ENCODE assay signal across 31 cellular contexts in the genomic region with DNA sequence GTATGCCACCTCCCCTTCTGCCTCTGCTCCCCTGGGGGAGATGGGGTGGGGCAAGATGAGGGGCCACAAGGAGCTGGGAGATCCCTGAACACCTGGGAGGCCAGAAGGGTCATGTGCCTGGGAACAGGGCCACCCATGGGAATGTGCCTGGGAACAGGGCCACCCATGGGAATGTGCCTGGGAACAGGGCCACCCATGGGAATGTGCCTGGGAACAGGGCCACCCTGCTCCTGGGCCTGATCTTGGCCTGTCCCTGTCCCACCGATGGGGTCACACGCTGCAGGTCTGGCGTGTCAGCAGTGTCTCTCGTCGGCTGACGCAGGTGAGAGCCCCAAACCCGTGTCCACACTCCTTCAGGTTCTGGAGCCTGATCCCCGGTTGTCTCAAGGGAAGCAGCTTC. TPM values are rescaled to one million over a fixed set of nuclear protein-coding genes. Genes with fewer than 3 reads are reported as not detected.
"Had no signal": no experiment of that assay in that cellular context is flagged by ENCODE, and none has a peak within 500 bp of the region (broad histone marks: within the 10 kb centered on the region; RNA-seq: fewer than 3 reads in every experiment).

No MANE protein-coding gene starts in this region.

- H3K27me3 Mint-ChIP-seq: activated CD4-positive, alpha-beta memory T cell treated with anti-CD3 and anti-CD28 coated beads, Interleukin-2, amount 10 ng/mL, durations not matched to agents 7 days and 5 days; activated CD4-positive, alpha-beta T cell treated with anti-CD3 and anti-CD28 coated beads, Interleukin-2, amount 10 ng/mL, durations not matched to agents 7 days and 5 days; activated naive CD8-positive, alpha-beta T cell treated with anti-CD3 and anti-CD28 coated beads, Interleukin-2, amount 10 ng/mL, durations not matched to agents 7 days and 5 days had no signal

- H3K27ac ChIP-seq: adrenal gland, breast epithelium, KMS-11 had no signal

- ATAC-seq: Right ventricle myocardium inferior, SK-N-SH treated with all-trans-retinoic acid at 6 μM for 48 hours, WTC11 had no signal

- H3K9me3 Mint-ChIP-seq: activated CD4-positive, alpha-beta memory T cell treated with anti-CD3 and anti-CD28 coated beads, Interleukin-2, amount 10 ng/mL, durations not matched to agents 7 days and 5 days; activated CD4-positive, alpha-beta T cell treated with anti-CD3 and anti-CD28 coated beads, Interleukin-2, amount 10 ng/mL, durations not matched to agents 7 days and 5 days; activated naive CD8-positive, alpha-beta T cell treated with anti-CD3 and anti-CD28 coated beads, Interleukin-2, amount 10 ng/mL, durations not matched to agents 7 days and 5 days; WTC11 had no signal

- H3K9ac ChIP-seq: KMS-11 had no signal

- H3K4me3 ChIP-seq: adrenal gland, breast epithelium, MG63, SJSA1 had no signal

- H3K9me3 ChIP-seq: adrenal gland, breast epithelium, MG63, SJSA1 had no signal

- H3K27ac Mint-ChIP-seq: WTC11 had no signal

- H3K36me3 ChIP-seq: breast epithelium had no signal

- H3K36me3 Mint-ChIP-seq: WTC11 had no signal

- H3K4me3 Mint-ChIP-seq: activated CD4-positive, alpha-beta memory T cell treated with anti-CD3 and anti-CD28 coated beads, Interleukin-2, amount 10 ng/mL, durations not matched to agents 7 days and 5 days; WTC11 had no signal

- H3K27me3 ChIP-seq: adrenal gland, breast epithelium, MG63, SJSA1 had no signal

- DNase-seq: activated CD4-positive, alpha-beta memory T cell treated with anti-CD3 and anti-CD28 coated beads, Interleukin-2, amount 10 ng/mL, durations not matched to agents 7 days and 5 days; activated CD4-positive, alpha-beta T cell treated with anti-CD3 and anti-CD28 coated beads for 1 hour; activated CD4-positive, alpha-beta T cell treated with anti-CD3 and anti-CD28 coated beads, Interleukin-2, amount 10 ng/mL, durations not matched to agents 7 days and 5 days; activated naive CD4-positive, alpha-beta T cell treated with anti-CD3 and anti-CD28 coated beads, Interleukin-2, amount 50 U/mL, for 16 hours; activated naive CD8-positive, alpha-beta T cell treated with anti-CD3 and anti-CD28 coated beads, Interleukin-2, amount 10 ng/mL, durations not matched to agents 7 days and 5 days; activated T-cell treated with anti-CD3 and anti-CD28 coated beads for 4 hours; adrenal gland; aorta; caudate nucleus; MG63; MV-4-11; NCI-H1092 treated with DMSO at 0.1 percent for 48 hours; NCI-H1417 treated with DMSO at 0.1 percent for 48 hours; NCI-H1694; NCI-H2029; NCI-H2107; NCI-H2171 treated with DMSO at 0.1 percent for 48 hours; NCI-H345; NCI-H510A; NCI-H526 treated with DMSO at 0.1 percent for 48 hours; NCI-H82; SW 1271 had no signal

- H3K4me2 ChIP-seq: KMS-11 had no signal

RNA-seq across cellular contexts. Expression of gene LKAAEAR1, which starts 9.2 kb away (rescaled TPM):
- total RNA-seq: aorta; OCI-LY7; Right ventricle myocardium inferior; T-helper 1 cell treated with Interleukin-12 subunit alpha and Interleukin-12 subunit beta and Interleukin-4 antibody, amounts not matched to agents 30 ng/mL and 1 ng/mL, for 36 hours had no signal
- polyA plus RNA-seq: aorta had no signal

RNA-seq across cellular contexts. Expression of gene SOX18, which starts 25.5 kb away (rescaled TPM):
- total RNA-seq: activated CD8-positive, alpha-beta memory T cell treated with anti-CD3 and anti-CD28 coated beads for 36 hours; OCI-LY7 had no signal
